ENCODE assay signal across 8 cellular contexts in the genomic region with DNA sequence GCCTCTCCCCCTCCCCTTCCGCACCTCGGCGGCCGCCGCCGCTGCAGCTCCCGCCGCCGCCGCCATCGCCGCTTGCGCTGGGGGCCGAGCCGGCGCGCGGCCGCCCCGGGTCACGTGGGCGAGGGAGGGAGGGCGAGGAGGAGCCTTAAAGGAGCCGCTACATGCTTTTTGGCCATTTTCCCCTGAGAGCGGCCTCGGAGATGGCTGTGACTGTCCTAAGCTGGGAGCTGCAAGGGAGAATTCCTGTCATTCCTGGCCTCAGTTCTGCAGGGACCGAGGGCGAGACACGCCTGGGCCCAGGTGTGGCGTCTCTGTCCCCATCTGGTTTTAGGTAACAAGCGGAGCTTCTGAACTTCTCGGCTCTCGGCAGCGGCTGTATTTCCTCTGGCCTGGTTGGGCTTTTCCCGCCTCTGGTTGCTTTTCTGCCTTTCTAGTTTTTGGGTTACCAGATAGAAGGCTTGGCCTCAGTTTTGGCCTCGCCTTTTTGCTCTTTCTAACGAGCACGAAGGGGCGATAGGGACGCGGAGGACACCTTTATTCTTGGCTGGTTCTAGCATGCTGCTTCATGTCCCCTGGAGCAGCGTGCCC. TPM values are rescaled to one million over a fixed set of nuclear protein-coding genes. Genes with fewer than 3 reads are reported as not detected.
A peak's percentile ranks its signal among the peaks of the same experiment; 100 is the strongest.
DNase-seq lines count a peak whose midpoint lies in the region; ATAC-seq and TF ChIP-seq lines count a peak whose summit lies in the region.

EHMT2 (minus strand) TSS at position 87 of the 588 bp plus-strand sequence; CDS start at position 66, 21 bp downstream.

- peak within 1 kb of the TSS; percentile 77 for H3K4me3 ChIP-seq in ovary
- H3K4me3 ChIP-seq in thoracic aorta = peak within 1 kb of the TSS; percentile 92

- no peaks in the 10 kb centered on the region for H3K9me3 Mint-ChIP-seq in activated naive CD8-positive, alpha-beta T cell (ENCODE audit: low read depth)
- peaks cover 7% of the 10 kb centered on the region for H3K9me3 Mint-ChIP-seq in glutamatergic neuron (ENCODE audit: unreplicated experiment)

- DNase-seq in DMS153 (lab: John Stamatoyannopoulos, UW) (peak; percentile 38), H4 (ENCODE audit: low spot score) (peak; percentile 75), NCI-H1092 (lab: John Stamatoyannopoulos, UW) (peak; percentile 68), SKM-1 treated with dmso at 0.1 percent for 144 hours (lab: John Stamatoyannopoulos, UW; ENCODE audit: unreplicated experiment) (peak; percentile 89), glutamatergic neuron (peak; percentile 91), ovary (peak; percentile 82 to 88 (median 85)), thoracic aorta (ENCODE audit: low spot score) (peak; percentile 36)

- TF ChIP-seq CTCF in glutamatergic neuron (IDR thresholded peaks at IDR 0.05; ENCODE audit: partially characterized antibody, unreplicated experiment) = no peak
- TF ChIP-seq CTCF in ovary (IDR thresholded peaks at IDR 0.05) = peak in 2 of 3 donors; percentile 40 to 51
- no peak for TF ChIP-seq CTCF in thoracic aorta (IDR thresholded peaks at IDR 0.05)

- no peak for TF ChIP-seq EP300 in ovary (IDR thresholded peaks at IDR 0.05)

- H3K27me3 Mint-ChIP-seq in activated naive CD8-positive, alpha-beta T cell = no peaks in the 10 kb centered on the region
- H3K27me3 Mint-ChIP-seq in glutamatergic neuron (ENCODE audit: unreplicated experiment) = peaks cover 9% of the 10 kb centered on the region

- no peaks in the 10 kb centered on the region for H3K36me3 Mint-ChIP-seq in activated naive CD8-positive, alpha-beta T cell
- no peaks in the 10 kb centered on the region for H3K36me3 Mint-ChIP-seq in glutamatergic neuron (ENCODE audit: unreplicated experiment)

- ATAC-seq in thoracic aorta (ENCODE audit: insufficient number of reproducible peaks, low FRiP score, low read depth) = peak; percentile 39

- peak; percentile 60 for TF ChIP-seq POLR2A in ovary (IDR thresholded peaks at IDR 0.05)

- no peaks in the 10 kb centered on the region for H3K9me3 ChIP-seq in ovary
- H3K9me3 ChIP-seq in thoracic aorta = no peaks in the 10 kb centered on the region

- 0% methylated on average over 25 to 42 of the region's 42 CpGs for WGBS in ovary, 3 donors

- H3K27ac ChIP-seq in ovary (peak within 1 kb of the TSS; percentile 70 to 80), thoracic aorta (peak within 1 kb of the TSS; percentile 65 to 82)

- H3K4me3 Mint-ChIP-seq in activated naive CD8-positive, alpha-beta T cell = peak within 1 kb of the TSS; percentile 96
- H3K4me3 Mint-ChIP-seq in glutamatergic neuron (ENCODE audit: unreplicated experiment) = peak within 1 kb of the TSS; percentile 98

- H3K36me3 ChIP-seq in ovary (no peaks in the 10 kb centered on the region), thoracic aorta (peaks cover 13% of the 10 kb centered on the region)

- peaks cover 35% of the 10 kb centered on the region for H3K4me1 Mint-ChIP-seq in activated naive CD8-positive, alpha-beta T cell (ENCODE audit: low read depth)
- H3K4me1 Mint-ChIP-seq in glutamatergic neuron (ENCODE audit: low read depth, unreplicated experiment) = peaks cover 3% of the 10 kb centered on the region

- H3K27ac Mint-ChIP-seq in activated naive CD8-positive, alpha-beta T cell = peak within 1 kb of the TSS; percentile 98
- H3K27ac Mint-ChIP-seq in glutamatergic neuron (ENCODE audit: unreplicated experiment) = peak within 1 kb of the TSS; percentile 81

- H3K4me1 ChIP-seq in ovary (ENCODE audit: insufficient read depth) (peaks cover 7% of the 10 kb centered on the region), thoracic aorta (ENCODE audit: control insufficient read depth in 1 of 2, low read depth in 2 of 2) (peaks cover 12 to 27% of the 10 kb centered on the region in 2 donors)

- H3K27me3 ChIP-seq in ovary (no peaks in the 10 kb centered on the region), thoracic aorta (replicated peaks; ENCODE audit: insufficient read depth) (no peaks in the 10 kb centered on the region)

- intact Hi-C loops in ovary (cut with DNase I) = no loop called here

RNA-seq across cellular contexts. Expression of gene EHMT2, which starts in this region (rescaled TPM):
- 44.6 and 49.6 TPM in 2 replicates for total RNA-seq in H4 (2014; rRNA removed; shearing (Covaris generic))
- total RNA-seq in glutamatergic neuron (ENCODE audit: unreplicated experiment) (113 TPM), ovary (10 to 100 TPM; 23.1 to 71.7 (median 57.7) TPM), thoracic aorta (10 to 100 TPM; 19.5 to 33.2 TPM)
- polyA plus RNA-seq in ovary = 10 to 100 TPM; 19.7 to 48.4 TPM

Comparison
In these comparisons a context has a peak if more than half of its experiments do, and no peak if none do; other contexts are left out.
1. Peak in every context shown above with its lines: DNase-seq, ATAC-seq, H3K4me3 ChIP-seq and H3K27ac ChIP-seq.
2. DNase-seq: peak in every context shown above with its lines; median percentile 91 in glutamatergic neuron; 89 in SKM-1 treated with dmso at 0.1 percent for 144 hours; 85 in ovary; 75 in H4; 68 in NCI-H1092; 38 in DMS153; 36 in thoracic aorta.
3. CTCF ChIP-seq: peak in ovary (2 of 3); none in glutamatergic neuron (single experiment) and thoracic aorta (single experiment).